Comparison of ENCODE assay signal across 21 cellular contexts in the genomic region with DNA sequence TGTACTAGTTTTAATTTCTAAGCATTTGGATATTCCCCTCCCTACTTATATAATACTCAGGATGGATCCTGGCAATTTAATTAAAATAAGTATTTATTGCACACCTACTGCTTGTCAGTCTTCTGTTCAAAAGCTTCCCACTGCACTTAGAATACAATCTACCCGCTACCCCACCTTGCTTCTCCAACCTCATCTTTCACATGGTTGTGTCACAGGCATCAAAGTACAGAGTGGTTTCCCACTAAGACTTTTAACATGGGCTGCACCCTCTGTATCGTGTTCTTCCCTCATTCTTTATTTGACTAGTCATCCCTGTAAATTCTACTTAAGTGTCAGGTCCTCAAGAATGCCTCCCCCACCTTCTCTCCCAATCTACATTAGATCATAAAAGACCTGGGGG.
"Had no signal": no experiment of that assay in that cellular context is flagged by ENCODE, and none has a peak within 500 bp of the region (broad histone marks: within the 10 kb centered on the region; RNA-seq: fewer than 3 reads in every experiment).

No MANE protein-coding gene starts in this region.

- H3K79me2 ChIP-seq: parathyroid adenoma had no signal

- H3K27ac Mint-ChIP-seq: immature natural killer cell; nephron; stimulated activated naive CD8-positive, alpha-beta T cell treated with anti-CD3 and anti-CD28 coated beads, Interleukin-15, amount 100 ng/mL, for 72 hours had no signal

- DNase-seq: effector memory CD4-positive, alpha-beta T cell; gastrocnemius medialis; immature natural killer cell; left ventricle myocardium inferior; mesenchymal stem cell; naive B cell; retina; right lobe of liver; spleen; stimulated activated CD4-positive, alpha-beta T cell treated with anti-CD3 and anti-CD28 coated beads, Interleukin-2, amount 100 ng/mL, for 24 hours; stimulated activated CD4-positive, alpha-beta T cell treated with anti-CD3 and anti-CD28 coated beads, Interleukin-4, amount 100 ng/mL, for 4 hours; stimulated activated naive B cell treated with anti-CD40 and anti-IgM and Interleukin-4, amounts not matched to agents 10 μg/mL and 1 μg/mL and 100 μg/mL, for 72 hours; stimulated activated naive CD8-positive, alpha-beta T cell treated with anti-CD3 and anti-CD28 coated beads, Interleukin-15, amount 100 ng/mL, for 72 hours; testis had no signal

- H3K36me3 ChIP-seq: prostate gland had no signal

- H3K36me3 Mint-ChIP-seq: immature natural killer cell, naive B cell had no signal

- H3K27ac ChIP-seq: epithelial cell of prostate, esophagus muscularis mucosa, gastrocnemius medialis, left ventricle myocardium inferior, parathyroid adenoma, prostate gland, right lobe of liver, spleen, testis, tibial nerve had no signal

- H3K4me3 Mint-ChIP-seq: immature natural killer cell; naive B cell; nephron; stimulated activated naive B cell treated with anti-CD40 and anti-IgM and Interleukin-4, amounts not matched to agents 10 μg/mL and 1 μg/mL and 100 μg/mL, for 72 hours; stimulated activated naive CD8-positive, alpha-beta T cell treated with anti-CD3 and anti-CD28 coated beads, Interleukin-15, amount 100 ng/mL, for 72 hours had no signal

- H3K4me1 ChIP-seq: esophagus muscularis mucosa, parathyroid adenoma, prostate gland, right lobe of liver, spleen, testis had no signal

- H3K27me3 Mint-ChIP-seq: naive B cell; stimulated activated naive B cell treated with anti-CD40 and anti-IgM and Interleukin-4, amounts not matched to agents 10 μg/mL and 1 μg/mL and 100 μg/mL, for 72 hours; stimulated activated naive CD8-positive, alpha-beta T cell treated with anti-CD3 and anti-CD28 coated beads, Interleukin-15, amount 100 ng/mL, for 72 hours had no signal

- H3K9me3 ChIP-seq: esophagus muscularis mucosa, gastrocnemius medialis, left ventricle myocardium inferior, prostate gland, right lobe of liver, spleen, testis, tibial nerve had no signal

- H3K4me3 ChIP-seq: esophagus muscularis mucosa, gastrocnemius medialis, left ventricle myocardium inferior, lung, prostate gland, right lobe of liver, spleen, testis, tibial nerve had no signal

- H3K27me3 ChIP-seq: esophagus muscularis mucosa, gastrocnemius medialis, right lobe of liver, spleen, testis, tibial nerve had no signal

- H3K4me1 Mint-ChIP-seq: immature natural killer cell, naive B cell had no signal

- H3K9ac ChIP-seq: parathyroid adenoma had no signal

- ATAC-seq: gastrocnemius medialis; right lobe of liver; stimulated activated naive B cell treated with anti-CD40 and anti-IgM and Interleukin-4, amounts not matched to agents 10 μg/mL and 1 μg/mL and 100 μg/mL, for 72 hours; stimulated activated naive CD8-positive, alpha-beta T cell treated with anti-CD3 and anti-CD28 coated beads, Interleukin-15, amount 100 ng/mL, for 72 hours had no signal

- H3K9me3 Mint-ChIP-seq: immature natural killer cell; naive B cell; nephron; stimulated activated naive B cell treated with anti-CD40 and anti-IgM and Interleukin-4, amounts not matched to agents 10 μg/mL and 1 μg/mL and 100 μg/mL, for 72 hours; stimulated activated naive CD8-positive, alpha-beta T cell treated with anti-CD3 and anti-CD28 coated beads, Interleukin-15, amount 100 ng/mL, for 72 hours had no signal
